Comparison of ENCODE assay signal across 18 cellular contexts in genomic region chr12:21677622-21678277, GRCh38. TPM values are rescaled to one million over a fixed set of nuclear protein-coding genes. Genes with fewer than 3 reads are reported as not detected.
A peak's percentile ranks its signal among the peaks of the same experiment; 100 is the strongest.
DNase-seq lines count a peak whose midpoint lies in the region; ATAC-seq, FAIRE-seq and TF ChIP-seq lines count a peak whose summit lies in the region.
"Had no signal": no experiment of that assay in that cellular context is flagged by ENCODE, and none has a peak within 500 bp of the region (broad histone marks: within the 10 kb centered on the region; RNA-seq: fewer than 3 reads in every experiment).

No MANE protein-coding gene starts in this region.

- H3K4me1 ChIP-seq in CD8-positive, alpha-beta memory T cell (ENCODE audit: insufficient read depth, low read length), result peaks cover 53% of the 10 kb centered on the region
- peaks cover 0 to 4% of the 10 kb centered on the region in 2 donors for H3K4me1 ChIP-seq in kidney (ENCODE audit: control insufficient read depth in 1 of 2, insufficient read depth in 1 of 2, low read depth in 1 of 2, low read length in 2 of 2)

- POLR2A ChIA-PET in activated CD4-positive, alpha-beta T cell treated with anti-CD3 and anti-CD28 coated beads for 36 hours (lab: Charles Lee), result interaction anchor here (1.7 to 2.1 kb wide), 2 partner anchors 20 kb away, joined by 7 read pairs; partner anchors contain the start of gene LDHB
- POLR2A ChIA-PET in CD8-positive, alpha-beta memory T cell (lab: Charles Lee), result interaction anchor here (3.4 kb wide), 1 partner anchor 20 kb away, joined by 32 read pairs; the partner anchor contains the start of gene LDHB

- CTCF ChIA-PET in activated CD4-positive, alpha-beta T cell treated with anti-CD3 and anti-CD28 coated beads for 36 hours (lab: Charles Lee), result interaction anchor here (0.6 to 3.5 kb wide), 8 partner anchors 8 to 373 kb away, joined by 3 to 19 read pairs (median 4); partner anchors contain the start of gene LDHB
- CTCF ChIA-PET in CD8-positive, alpha-beta memory T cell (lab: Charles Lee), result interaction anchor here (1.0 to 7.2 kb wide), 6 partner anchors 12 to 69 kb away, joined by 3 to 45 read pairs (median 6); partner anchors contain the start of gene LDHB

- H3K27me3 Mint-ChIP-seq in activated CD4-positive, alpha-beta T cell treated with anti-CD3 and anti-CD28 coated beads for 36 hours, result no peaks in the 10 kb centered on the region
- peaks cover 0 to 5% of the 10 kb centered on the region in 2 donors for H3K27me3 Mint-ChIP-seq in CD8-positive, alpha-beta memory T cell
- H3K27me3 Mint-ChIP-seq in activated naive CD8-positive, alpha-beta T cell, result no peaks in the 10 kb centered on the region

- H3K9ac ChIP-seq in kidney (ENCODE audit: low read length in 2 of 2), result no peak overlapping the region

- no peaks in the 10 kb centered on the region for H3K27me3 ChIP-seq in CD8-positive, alpha-beta memory T cell (ENCODE audit: insufficient read depth, low read length, poor library complexity, severe bottlenecking)
- H3K27me3 ChIP-seq: ovary had no signal

- H3K4me1 Mint-ChIP-seq in activated CD4-positive, alpha-beta T cell treated with anti-CD3 and anti-CD28 coated beads for 36 hours, result peaks cover 51% of the 10 kb centered on the region
- H3K4me1 Mint-ChIP-seq in CD8-positive, alpha-beta memory T cell, result peaks cover 29 to 48% (median 46%) of the 10 kb centered on the region in 3 donors
- H3K4me1 Mint-ChIP-seq in activated naive CD8-positive, alpha-beta T cell (ENCODE audit: low read depth), result peaks cover 52% of the 10 kb centered on the region

- H3K4me3 ChIP-seq in CD8-positive, alpha-beta memory T cell (ENCODE audit: low read length), result peak overlapping the region; percentile 48
- no peak overlapping the region for H3K4me3 ChIP-seq in kidney (ENCODE audit: low read length in 2 of 2)
- H3K4me3 ChIP-seq: dorsolateral prefrontal cortex, ovary had no signal

- H3K27ac ChIP-seq in CD8-positive, alpha-beta memory T cell (ENCODE audit: low read depth, low read length), result no peak overlapping the region
- H3K27ac ChIP-seq in kidney (ENCODE audit: low read depth in 2 of 2, low read length in 2 of 2), result peak overlapping the region; percentile 53 to 63
- H3K27ac ChIP-seq: dorsolateral prefrontal cortex, ovary had no signal

- no peaks in the 10 kb centered on the region for H3K36me3 Mint-ChIP-seq in activated CD4-positive, alpha-beta T cell treated with anti-CD3 and anti-CD28 coated beads for 36 hours (ENCODE audit: low read depth)
- no peaks in the 10 kb centered on the region for H3K36me3 Mint-ChIP-seq in CD8-positive, alpha-beta memory T cell
- H3K36me3 Mint-ChIP-seq in activated naive CD8-positive, alpha-beta T cell, result no peaks in the 10 kb centered on the region
- H3K36me3 Mint-ChIP-seq: activated naive CD4-positive, alpha-beta T cell treated with anti-CD3 and anti-CD28 coated beads, Interleukin-2, amount 50 U/mL, for 72 hours had no signal

- intact Hi-C loops in activated CD4-positive, alpha-beta T cell treated with anti-CD3 and anti-CD28 coated beads for 36 hours (cut with DNase I, micrococcal nuclease), result loop anchor here (2.0 to 5.0 kb wide), 5 partner anchors 19 to 429 kb away; partner anchors contain the start of gene LDHB (in 1 of the 2)
- intact Hi-C loops in kidney (cut with DNase I), result no loop called here

- H3K4me3 Mint-ChIP-seq in activated CD4-positive, alpha-beta T cell treated with anti-CD3 and anti-CD28 coated beads for 36 hours, result peak overlapping the region; percentile 2
- H3K4me3 Mint-ChIP-seq in CD8-positive, alpha-beta memory T cell, result peak overlapping the region; percentile 9 to 77 (median 37)
- peak overlapping the region; percentile 71 for H3K4me3 Mint-ChIP-seq in activated naive CD8-positive, alpha-beta T cell

- peak overlapping the region; percentile 72 for H3K27ac Mint-ChIP-seq in activated CD4-positive, alpha-beta T cell treated with anti-CD3 and anti-CD28 coated beads for 36 hours
- H3K27ac Mint-ChIP-seq in CD8-positive, alpha-beta memory T cell, result peak overlapping the region; percentile 16 to 92 (median 56)
- H3K27ac Mint-ChIP-seq in activated naive CD8-positive, alpha-beta T cell, result peak overlapping the region; percentile 93

- H3K9me3 ChIP-seq in CD8-positive, alpha-beta memory T cell (ENCODE audit: low read length), result no peaks in the 10 kb centered on the region
- H3K9me3 ChIP-seq in kidney (ENCODE audit: control insufficient read depth in 1 of 2, low read length in 2 of 2), result no peaks in the 10 kb centered on the region
- H3K9me3 ChIP-seq: ovary had no signal

- H3K9me3 Mint-ChIP-seq in activated CD4-positive, alpha-beta T cell treated with anti-CD3 and anti-CD28 coated beads for 36 hours (ENCODE audit: low read depth), result no peaks in the 10 kb centered on the region
- H3K9me3 Mint-ChIP-seq in CD8-positive, alpha-beta memory T cell, result no peaks in the 10 kb centered on the region
- H3K9me3 Mint-ChIP-seq in activated naive CD8-positive, alpha-beta T cell (ENCODE audit: low read depth), result no peaks in the 10 kb centered on the region
- H3K9me3 Mint-ChIP-seq: activated naive CD4-positive, alpha-beta T cell treated with anti-CD3 and anti-CD28 coated beads, Interleukin-2, amount 50 U/mL, for 72 hours had no signal

- peak; percentile 30 for DNase-seq in activated CD4-positive, alpha-beta T cell treated with anti-CD3 and anti-CD28 coated beads for 36 hours
- DNase-seq in activated CD4-positive, alpha-beta T cell treated with anti-CD3 and anti-CD28 coated beads, Interleukin-2, amount 50 U/mL, for 48 hours, result no peak
- DNase-seq in CD8-positive, alpha-beta memory T cell, result peak in 1 of 5 donors; percentile 46
- DNase-seq in kidney (no peak), HUDEP-2 (lab: John Stamatoyannopoulos, UW; ENCODE audit: unreplicated experiment in 76 of 76) (no peak), NCI-H2227 (lab: John Stamatoyannopoulos, UW; ENCODE audit: unreplicated experiment) (no peak), mucosa of gallbladder (ENCODE audit: low spot score) (no peak)
- DNase-seq: C1 segment of cervical spinal cord, DND-41, dorsolateral prefrontal cortex, NCI-H1048, NCI-H82, ovary had no signal

- no peak for FAIRE-seq in kidney (lab: Jason Lieb, UNC)
- FAIRE-seq: HepG2 had no signal

- H3K36me3 ChIP-seq in CD8-positive, alpha-beta memory T cell (ENCODE audit: insufficient read depth, low read length), result no peaks in the 10 kb centered on the region
- no peaks in the 10 kb centered on the region for H3K36me3 ChIP-seq in kidney (ENCODE audit: control insufficient read depth in 1 of 2, insufficient read depth in 2 of 2, low read length in 2 of 2)
- H3K36me3 ChIP-seq: ovary had no signal

- peak; percentile 31 for ATAC-seq in activated CD4-positive, alpha-beta T cell treated with anti-CD3 and anti-CD28 coated beads for 36 hours
- ATAC-seq: HepG2, Panc1, SK-N-SH treated with all-trans-retinoic acid at 6 μM for 48 hours had no signal

- no peak for TF ChIP-seq CTCF in kidney (IDR thresholded peaks at IDR 0.05; ENCODE audit: borderline replicate concordance, extremely low read depth, insufficient read depth)

RNA-seq across cellular contexts. Expression of gene LDHB, which starts 20.1 kb away (rescaled TPM):
- total RNA-seq in activated CD4-positive, alpha-beta T cell treated with anti-CD3 and anti-CD28 coated beads for 36 hours, result 1,000 to 10,000 TPM in 1 of 2 experiments, 100 to 1,000 TPM in 1; 918 to 1,852 TPM
- 1,000 to 10,000 TPM; 1,700 to 1,721 TPM for total RNA-seq in CD8-positive, alpha-beta memory T cell
- 1,224 TPM for polyA plus RNA-seq in CD8-positive, alpha-beta memory T cell
- total RNA-seq in kidney, result 1,158 TPM
- polyA plus RNA-seq in kidney (ENCODE audit: insufficient read depth, low read depth, low replicate concordance), result 2,485 TPM
- total RNA-seq in mucosa of gallbladder, result 563 TPM
- total RNA-seq: HepG2 had no signal

Comparison
In these comparisons a context has a peak if more than half of its experiments do, and no peak if none do; other contexts are left out.
1. H3K4me3 Mint-ChIP-seq: peak in every context shown above with its lines; median percentile 71 in activated naive CD8-positive, alpha-beta T cell; 37 in CD8-positive, alpha-beta memory T cell; 2 in activated CD4-positive, alpha-beta T cell treated with anti-CD3 and anti-CD28 coated beads for 36 hours.